In the genomic region with DNA sequence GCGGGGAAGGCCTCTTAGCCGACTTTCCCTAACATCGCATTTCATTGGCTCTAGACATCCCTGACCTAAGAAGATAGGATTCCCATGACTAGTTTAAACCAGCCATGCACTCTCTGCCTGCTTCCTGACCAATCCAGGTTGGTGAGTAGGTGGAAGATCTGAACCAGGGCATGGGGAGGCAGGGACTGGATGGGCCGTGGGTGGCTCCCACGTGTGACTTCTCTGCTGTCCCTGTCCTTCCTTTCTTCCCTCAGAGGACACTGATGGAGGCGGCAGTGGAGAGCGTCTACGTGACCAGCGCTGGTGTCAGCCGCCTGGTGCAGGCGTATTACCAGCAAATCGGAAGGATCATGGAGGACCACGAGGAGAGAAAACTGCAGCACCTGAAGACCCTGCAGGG, we compare ENCODE assay signal across 19 cellular contexts.
A peak's percentile ranks its signal among the peaks of the same experiment; 100 is the strongest.
DNase-seq lines count a peak whose midpoint lies in the region; TF ChIP-seq lines count a peak whose summit lies in the region.
"Had no signal": no experiment of that assay in that cellular context is flagged by ENCODE, and none has a peak within 500 bp of the region (broad histone marks: within the 10 kb centered on the region; RNA-seq: fewer than 3 reads in every experiment).

No MANE protein-coding gene starts in this region.

- H3K36me3 Mint-ChIP-seq in endothelial cell (ENCODE audit: low read depth, unreplicated experiment): peaks cover 34% of the 10 kb centered on the region
- no peaks in the 10 kb centered on the region for H3K36me3 Mint-ChIP-seq in activated T-helper 2 cell treated with anti-CD3 and anti-CD28 coated beads, Interferon-gamma antibody, Interleukin-2, Interleukin-4, amounts not matched to agents 10 μg/mL and 5 μg/mL and 100 μg/mL, durations not matched to agents 14 hours and 24 hours and 36 hours (ENCODE audit: low read depth)
- H3K36me3 Mint-ChIP-seq: CD14-positive monocyte; CD4-positive, alpha-beta memory T cell had no signal

- H3K4me1 ChIP-seq in left ventricle myocardium inferior: no peaks in the 10 kb centered on the region
- no peaks in the 10 kb centered on the region for H3K4me1 ChIP-seq in neuronal stem cell (ENCODE audit: control insufficient read depth in 2 of 2, insufficient read depth in 1 of 2, low read depth in 1 of 2, low read length in 2 of 2)
- H3K4me1 ChIP-seq in spleen: no peaks in the 10 kb centered on the region
- H3K4me1 ChIP-seq: BLaER1 had no signal

- H2AK5ac ChIP-seq in neuronal stem cell (ENCODE audit: low read depth, low read length): no peak overlapping the region

- no peaks in the 10 kb centered on the region for H3K9me3 ChIP-seq in left ventricle myocardium inferior (replicated peaks)
- H3K9me3 ChIP-seq in neuronal stem cell (replicated peaks in 1 of 2; ENCODE audit: control insufficient read depth in 2 of 2, insufficient read depth in 1 of 2, low read depth in 1 of 2, low read length in 2 of 2): peaks cover 0 to 5% of the 10 kb centered on the region in 2 donors
- no peaks in the 10 kb centered on the region for H3K9me3 ChIP-seq in spleen
- H3K9me3 ChIP-seq: BLaER1 had no signal

- H3K27me3 Mint-ChIP-seq in endothelial cell (ENCODE audit: unreplicated experiment): no peaks in the 10 kb centered on the region
- H3K27me3 Mint-ChIP-seq in activated T-helper 2 cell treated with anti-CD3 and anti-CD28 coated beads, Interferon-gamma antibody, Interleukin-2, Interleukin-4, amounts not matched to agents 10 μg/mL and 5 μg/mL and 100 μg/mL, durations not matched to agents 14 hours and 24 hours and 36 hours (ENCODE audit: low read depth): no peaks in the 10 kb centered on the region
- H3K27me3 Mint-ChIP-seq: CD4-positive, alpha-beta memory T cell had no signal

- no peak overlapping the region for H2BK5ac ChIP-seq in neuronal stem cell (ENCODE audit: low read length)

- no peak overlapping the region for H3K4ac ChIP-seq in neuronal stem cell (ENCODE audit: low read length)

- H3K14ac ChIP-seq in neuronal stem cell (ENCODE audit: low read length): no peak overlapping the region

- no peak overlapping the region for H2BK12ac ChIP-seq in neuronal stem cell (ENCODE audit: low read length)

- peak overlapping the region; percentile 65 for H3K4me3 Mint-ChIP-seq in endothelial cell (ENCODE audit: unreplicated experiment)
- no peak overlapping the region for H3K4me3 Mint-ChIP-seq in activated T-helper 2 cell treated with anti-CD3 and anti-CD28 coated beads, Interferon-gamma antibody, Interleukin-2, Interleukin-4, amounts not matched to agents 10 μg/mL and 5 μg/mL and 100 μg/mL, durations not matched to agents 14 hours and 24 hours and 36 hours (ENCODE audit: low read depth)
- H3K4me3 Mint-ChIP-seq: CD14-positive monocyte; CD4-positive, alpha-beta memory T cell; GM23338; H9 had no signal

- no peak overlapping the region for H3K27ac Mint-ChIP-seq in endothelial cell (ENCODE audit: unreplicated experiment)
- H3K27ac Mint-ChIP-seq in activated T-helper 2 cell treated with anti-CD3 and anti-CD28 coated beads, Interferon-gamma antibody, Interleukin-2, Interleukin-4, amounts not matched to agents 10 μg/mL and 5 μg/mL and 100 μg/mL, durations not matched to agents 14 hours and 24 hours and 36 hours: no peak overlapping the region
- H3K27ac Mint-ChIP-seq: CD14-positive monocyte; CD4-positive, alpha-beta memory T cell; GM23338; H9 had no signal

- no peak for TF ChIP-seq POLR2A in spleen (IDR thresholded peaks at IDR 0.05)

- TF ChIP-seq CTCF in left ventricle myocardium inferior (IDR thresholded peaks at IDR 0.05; ENCODE audit: borderline replicate concordance) (no peak), endothelial cell (IDR thresholded peaks at IDR 0.05; ENCODE audit: unreplicated experiment) (no peak), spleen (IDR thresholded peaks at IDR 0.05 in 8 of 11, conservative IDR thresholded peaks at IDR 0.05 in 3 of 11) (no peak), foreskin fibroblast (IDR thresholded peaks at IDR 0.05; ENCODE audit: low read depth, low read length) (no peak)

- peak overlapping the region; percentile 92 for H3K23ac ChIP-seq in neuronal stem cell (ENCODE audit: low read depth, low read length, poor library complexity)

- no peak overlapping the region for H4K8ac ChIP-seq in neuronal stem cell (ENCODE audit: low read depth, low read length)

- no peaks in the 10 kb centered on the region for H3K9me3 Mint-ChIP-seq in endothelial cell (ENCODE audit: unreplicated experiment)
- H3K9me3 Mint-ChIP-seq in activated T-helper 2 cell treated with anti-CD3 and anti-CD28 coated beads, Interferon-gamma antibody, Interleukin-2, Interleukin-4, amounts not matched to agents 10 μg/mL and 5 μg/mL and 100 μg/mL, durations not matched to agents 14 hours and 24 hours and 36 hours: no peaks in the 10 kb centered on the region
- H3K9me3 Mint-ChIP-seq: CD14-positive monocyte; CD4-positive, alpha-beta memory T cell; GM23338; H9 had no signal

- no peak overlapping the region for H2AFZ ChIP-seq in neuronal stem cell (ENCODE audit: low read length)
- H2AFZ ChIP-seq: GM23338 had no signal

- peaks cover 39% of the 10 kb centered on the region for H3K36me3 ChIP-seq in left ventricle myocardium inferior
- H3K36me3 ChIP-seq in neuronal stem cell (replicated peaks in 1 of 2; ENCODE audit: control insufficient read depth in 2 of 2, insufficient read depth in 2 of 2, low read length in 2 of 2): peaks cover 14 to 37% of the 10 kb centered on the region in 2 donors
- H3K36me3 ChIP-seq in spleen: peaks cover 0 to 12% (median 0%) of the 10 kb centered on the region in 6 donors

- H3K9ac ChIP-seq in neuronal stem cell (ENCODE audit: low read depth, low read length, poor library complexity): no peak overlapping the region
- H3K9ac ChIP-seq: BLaER1 had no signal

- H2BK120ac ChIP-seq in neuronal stem cell (ENCODE audit: low read depth, low read length): no peak overlapping the region

- H3K27me3 ChIP-seq in left ventricle myocardium inferior (ENCODE audit: low read depth) (no peaks in the 10 kb centered on the region), neuronal stem cell (ENCODE audit: control insufficient read depth in 3 of 3, insufficient read depth in 3 of 3, low read depth in 1 of 3, low read length in 3 of 3) (no peaks in the 10 kb centered on the region), spleen (replicated peaks in 1 of 7) (peaks cover 0 to 5% (median 0%) of the 10 kb centered on the region in 7 donors)
- H3K27me3 ChIP-seq: BLaER1 had no signal

- H3K18ac ChIP-seq in neuronal stem cell (ENCODE audit: low read length): no peak overlapping the region

- intact Hi-C loops in cardiac septum (cut with DNase I) (no loop called here), left ventricle myocardium inferior (cut with micrococcal nuclease) (no loop called here), spleen (cut with DNase I; ENCODE audit: low total_unique reads) (no loop called here)
- intact Hi-C loops in activated T-helper 2 cell treated with anti-CD3 and anti-CD28 coated beads, Interferon-gamma antibody, Interleukin-2, Interleukin-4, amounts not matched to agents 10 μg/mL and 5 μg/mL and 100 μg/mL, durations not matched to agents 14 hours and 24 hours and 36 hours (cut with micrococcal nuclease): no loop called here

- no CpG with 5 or more reads among the region's 13 CpGs for WGBS in neuronal stem cell (ENCODE audit: extremely low coverage in 2 of 2, insufficient read length in 2 of 2, insufficient replicate concordance in 1 of 2), 2 donors
- WGBS in spleen, 5 donors: 87 to 92% (median 90%) methylated on average over 13 of the region's 13 CpGs

- no peak overlapping the region for H2BK15ac ChIP-seq in neuronal stem cell (ENCODE audit: low read length)

- H3K4me2 ChIP-seq in neuronal stem cell (ENCODE audit: insufficient read depth, low read length, poor library complexity, severe bottlenecking): no peak overlapping the region
- H3K4me2 ChIP-seq: BLaER1, GM23338 had no signal

- H3K79me1 ChIP-seq in neuronal stem cell (ENCODE audit: low read depth, low read length): no peaks in the 10 kb centered on the region

- no peak overlapping the region for H4K91ac ChIP-seq in neuronal stem cell (ENCODE audit: low read depth, low read length, poor library complexity)

- DNase-seq in cardiac septum (ENCODE audit: low spot score) (peak; percentile 53), left ventricle myocardium inferior (no peak), endothelial cell (ENCODE audit: low spot score) (no peak), neuronal stem cell (ENCODE audit: low spot score) (no peak), spleen (peak; percentile 29), foreskin fibroblast (no peak), GOT3 (lab: John Stamatoyannopoulos, UW) (no peak)
- no peak for DNase-seq in activated T-helper 2 cell treated with anti-CD3 and anti-CD28 coated beads, Interferon-gamma antibody, Interleukin-2, Interleukin-4, amounts not matched to agents 10 μg/mL and 5 μg/mL and 100 μg/mL, durations not matched to agents 14 hours and 24 hours and 36 hours (ENCODE audit: low spot score)
- DNase-seq: 8988T; CD4-positive, alpha-beta memory T cell; DMS153; DMS79; GDM1; H9; IMR-90 had no signal

- H3K4me3 ChIP-seq in left ventricle myocardium inferior (no peak overlapping the region), neuronal stem cell (ENCODE audit: low read length in 2 of 2) (peak overlapping the region in 1 of 2 donors; percentile 14), spleen (no peak overlapping the region), foreskin fibroblast (ENCODE audit: low read depth in 1 of 2, low read length in 2 of 2) (no peak overlapping the region)
- H3K4me3 ChIP-seq: BLaER1, GM23338 had no signal

- H3K27ac ChIP-seq in left ventricle myocardium inferior (replicated peaks) (no peak overlapping the region), neuronal stem cell (replicated peaks; ENCODE audit: low read length) (no peak overlapping the region), spleen (no peak overlapping the region)
- H3K27ac ChIP-seq: BLaER1, HL-60 had no signal

- H3K4me1 Mint-ChIP-seq in endothelial cell (ENCODE audit: unreplicated experiment): peaks cover 6% of the 10 kb centered on the region
- H3K4me1 Mint-ChIP-seq in activated T-helper 2 cell treated with anti-CD3 and anti-CD28 coated beads, Interferon-gamma antibody, Interleukin-2, Interleukin-4, amounts not matched to agents 10 μg/mL and 5 μg/mL and 100 μg/mL, durations not matched to agents 14 hours and 24 hours and 36 hours (ENCODE audit: low read depth): no peaks in the 10 kb centered on the region
- H3K4me1 Mint-ChIP-seq: CD14-positive monocyte; CD4-positive, alpha-beta memory T cell; GM23338; H9 had no signal

Comparison
In these comparisons a context has a peak if more than half of its experiments do, and no peak if none do; other contexts are left out.
1. DNase-seq: peak in cardiac septum (single experiment) and spleen (single experiment); none in left ventricle myocardium inferior (single experiment), endothelial cell (single experiment), neuronal stem cell (single experiment), foreskin fibroblast (0 of 2), activated T-helper 2 cell treated with anti-CD3 and anti-CD28 coated beads, Interferon-gamma antibody, Interleukin-2, Interleukin-4, amounts not matched to agents 10 μg/mL and 5 μg/mL and 100 μg/mL, durations not matched to agents 14 hours and 24 hours and 36 hours (single experiment) and GOT3 (single experiment).